Comparison of ENCODE assay signal across 19 cellular contexts in genomic region chr6:143485967-143486366, GRCh38. TPM values are rescaled to one million over a fixed set of nuclear protein-coding genes. Genes with fewer than 3 reads are reported as not detected.
DNase-seq lines count a peak whose midpoint lies in the region; ATAC-seq lines count a peak whose summit lies in the region.
"Had no signal": no experiment of that assay in that cellular context is flagged by ENCODE, and none has a peak within 500 bp of the region (broad histone marks: within the 10 kb centered on the region; RNA-seq: fewer than 3 reads in every experiment).

No MANE protein-coding gene starts in this region.

- ATAC-seq in activated naive CD8-positive, alpha-beta T cell treated with anti-CD3 and anti-CD28 coated beads, Interleukin-2, amount 50 U/mL, for 24 hours = no peak
- ATAC-seq in GM21786 (IDR thresholded peaks at IDR 0.05; ENCODE audit: unreplicated experiment) (no peak), GM18519 (IDR thresholded peaks at IDR 0.05; ENCODE audit: low FRiP score, unreplicated experiment) (no peak)
- ATAC-seq: CD8-positive, alpha-beta T cell; GM12878; GM23338; HepG2 had no signal

- peaks cover 10% of the 10 kb centered on the region for H3K36me3 Mint-ChIP-seq in activated naive CD8-positive, alpha-beta T cell treated with anti-CD3 and anti-CD28 coated beads, Interleukin-2, amount 50 U/mL, for 24 hours (ENCODE audit: low read depth)
- H3K36me3 Mint-ChIP-seq in activated naive CD8-positive, alpha-beta T cell treated with anti-CD3 and anti-CD28 coated beads for 36 hours = peaks cover 5% of the 10 kb centered on the region

- no peaks in the 10 kb centered on the region for H3K4me1 Mint-ChIP-seq in activated naive CD8-positive, alpha-beta T cell treated with anti-CD3 and anti-CD28 coated beads, Interleukin-2, amount 50 U/mL, for 24 hours
- H3K4me1 Mint-ChIP-seq in activated naive CD8-positive, alpha-beta T cell treated with anti-CD3 and anti-CD28 coated beads for 36 hours = no peaks in the 10 kb centered on the region
- H3K4me1 Mint-ChIP-seq: B cell, GM23338 had no signal

- H3K4me3 ChIP-seq in MG63 = no peak overlapping the region
- H3K4me3 ChIP-seq: BLaER1 treated with 17β-estradiol and CSF1 and Interleukin-3, amounts not matched to agents 10 nM and 100 nM; GM12878; GM23338 had no signal

- H3K9me3 ChIP-seq in MG63 = no peaks in the 10 kb centered on the region
- H3K9me3 ChIP-seq: BLaER1 treated with 17β-estradiol and CSF1 and Interleukin-3, amounts not matched to agents 10 nM and 100 nM had no signal

- H3K27me3 ChIP-seq in MG63 = no peaks in the 10 kb centered on the region
- H3K27me3 ChIP-seq: BLaER1 treated with 17β-estradiol and CSF1 and Interleukin-3, amounts not matched to agents 10 nM and 100 nM had no signal

- no peaks in the 10 kb centered on the region for H3K36me3 ChIP-seq in MG63

- no peaks in the 10 kb centered on the region for H3K27me3 Mint-ChIP-seq in activated naive CD8-positive, alpha-beta T cell treated with anti-CD3 and anti-CD28 coated beads, Interleukin-2, amount 50 U/mL, for 24 hours
- no peaks in the 10 kb centered on the region for H3K27me3 Mint-ChIP-seq in activated naive CD8-positive, alpha-beta T cell treated with anti-CD3 and anti-CD28 coated beads for 36 hours
- H3K27me3 Mint-ChIP-seq: B cell had no signal

- no peaks in the 10 kb centered on the region for H3K9me3 Mint-ChIP-seq in activated naive CD8-positive, alpha-beta T cell treated with anti-CD3 and anti-CD28 coated beads, Interleukin-2, amount 50 U/mL, for 24 hours
- H3K9me3 Mint-ChIP-seq in activated naive CD8-positive, alpha-beta T cell treated with anti-CD3 and anti-CD28 coated beads for 36 hours = no peaks in the 10 kb centered on the region
- H3K9me3 Mint-ChIP-seq: CD8-positive, alpha-beta T cell; GM23338 had no signal

- H3K4me3 Mint-ChIP-seq in activated naive CD8-positive, alpha-beta T cell treated with anti-CD3 and anti-CD28 coated beads, Interleukin-2, amount 50 U/mL, for 24 hours = no peak overlapping the region
- no peak overlapping the region for H3K4me3 Mint-ChIP-seq in activated naive CD8-positive, alpha-beta T cell treated with anti-CD3 and anti-CD28 coated beads for 36 hours
- H3K4me3 Mint-ChIP-seq: B cell; CD8-positive, alpha-beta T cell; GM23338 had no signal

- H3K27ac Mint-ChIP-seq in activated naive CD8-positive, alpha-beta T cell treated with anti-CD3 and anti-CD28 coated beads, Interleukin-2, amount 50 U/mL, for 24 hours = peak overlapping the region; percentile 54
- H3K27ac Mint-ChIP-seq in activated naive CD8-positive, alpha-beta T cell treated with anti-CD3 and anti-CD28 coated beads for 36 hours = no peak overlapping the region
- H3K27ac Mint-ChIP-seq: B cell; CD8-positive, alpha-beta T cell; GM23338 had no signal

- DNase-seq in activated naive CD8-positive, alpha-beta T cell treated with anti-CD3 and anti-CD28 coated beads, Interleukin-2, amount 50 U/mL, for 24 hours = no peak
- no peak for DNase-seq in activated naive CD8-positive, alpha-beta T cell treated with anti-CD3 and anti-CD28 coated beads for 36 hours
- DNase-seq in MG63 = peak; percentile 2
- DNase-seq in fibroblast of gingiva (ENCODE audit: low read depth) = peak; percentile 13
- DNase-seq in NCI-H526 treated with DMSO at 0.1 percent for 48 hours (lab: John Stamatoyannopoulos, UW) = no peak
- DNase-seq in activated CD4-positive, CD25-positive, alpha-beta regulatory T cell (lab: John Stamatoyannopoulos, UW) = no peak
- DNase-seq: 8988T; Calu3; CD8-positive, alpha-beta T cell; DMS79 treated with DMSO at 0.1 percent for 48 hours; EL; HCEC 1CT had no signal

RNA-seq across cellular contexts. Expression of gene FUCA2, which starts 25.6 kb away (rescaled TPM):
- 1 to 10 TPM; 8.4 to 9.1 TPM for total RNA-seq in activated naive CD8-positive, alpha-beta T cell treated with anti-CD3 and anti-CD28 coated beads for 36 hours
- 45.9 and 69.0 TPM in 2 replicates for total RNA-seq in MG63 (2014; rRNA removed; shearing (Covaris generic); ENCODE audit: low replicate concordance)

RNA-seq across cellular contexts. Expression of gene PEX3, which starts 35.4 kb away (rescaled TPM):
- 10 to 100 TPM; 29.3 to 31.3 TPM for total RNA-seq in activated naive CD8-positive, alpha-beta T cell treated with anti-CD3 and anti-CD28 coated beads for 36 hours
- total RNA-seq in MG63 (2014; rRNA removed; shearing (Covaris generic); ENCODE audit: low replicate concordance) = 13.6 and 24.8 TPM in 2 replicates

RNA-seq across cellular contexts. Expression of gene ADAT2, which starts 35.5 kb away (rescaled TPM):
- total RNA-seq in activated naive CD8-positive, alpha-beta T cell treated with anti-CD3 and anti-CD28 coated beads for 36 hours = 10 to 100 TPM; 29.6 to 31.6 TPM
- total RNA-seq in MG63 (2014; rRNA removed; shearing (Covaris generic); ENCODE audit: low replicate concordance) = 2.6 and 3.0 TPM in 2 replicates

Comparison
In these comparisons a context has a peak if more than half of its experiments do, and no peak if none do; other contexts are left out.
1. DNase-seq: peak in MG63 (single experiment) and fibroblast of gingiva (single experiment); none in activated naive CD8-positive, alpha-beta T cell treated with anti-CD3 and anti-CD28 coated beads, Interleukin-2, amount 50 U/mL, for 24 hours (single experiment), activated naive CD8-positive, alpha-beta T cell treated with anti-CD3 and anti-CD28 coated beads for 36 hours (single experiment), NCI-H526 treated with DMSO at 0.1 percent for 48 hours (single experiment) and activated CD4-positive, CD25-positive, alpha-beta regulatory T cell (0 of 4).